In the genomic region with DNA sequence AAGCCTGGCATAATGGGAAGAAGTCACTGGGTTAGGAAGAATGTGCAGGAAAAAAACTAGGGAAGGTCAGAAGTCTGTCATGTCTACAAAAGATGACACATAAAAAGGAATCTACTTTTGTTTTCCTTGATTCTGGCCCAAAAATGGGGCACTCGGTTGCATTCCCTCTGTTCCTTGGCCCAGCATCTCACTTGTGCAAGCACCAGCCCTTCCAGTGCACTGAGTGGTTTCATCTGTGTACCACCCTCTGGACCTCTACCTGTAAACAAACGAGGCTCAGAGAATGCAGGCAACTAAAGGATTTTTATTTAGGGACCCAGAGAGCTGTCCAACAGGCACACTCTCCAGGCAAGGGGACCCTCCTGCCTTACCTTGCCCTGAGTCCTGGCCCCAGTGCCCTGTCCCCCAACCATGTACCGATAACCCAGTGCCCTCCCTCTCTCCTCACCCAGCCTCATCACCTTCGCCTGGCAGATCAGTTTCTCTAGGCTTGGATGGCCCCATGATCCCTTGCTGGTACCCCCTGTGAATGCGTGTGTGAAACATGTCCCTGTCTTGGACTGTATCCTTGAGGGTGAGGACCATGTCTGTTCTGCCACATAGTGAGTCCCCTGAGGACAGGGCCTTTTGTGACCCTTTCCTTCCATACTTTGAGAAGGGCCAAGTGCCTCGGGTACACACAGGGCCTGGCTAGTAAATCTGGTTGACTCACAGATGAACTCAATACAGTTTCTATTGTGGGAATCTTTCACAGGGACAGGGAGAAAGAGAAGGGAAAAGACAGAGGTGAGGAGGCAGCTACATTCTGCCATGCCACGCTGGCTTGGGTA, we compare ENCODE assay signal across 19 cellular contexts.
DNase-seq lines count a peak whose midpoint lies in the region; ATAC-seq, FAIRE-seq and TF ChIP-seq lines count a peak whose summit lies in the region.
"Had no signal": no experiment of that assay in that cellular context is flagged by ENCODE, and none has a peak within 500 bp of the region (broad histone marks: within the 10 kb centered on the region; RNA-seq: fewer than 3 reads in every experiment).

No MANE protein-coding gene starts in this region.

- no peaks in the 10 kb centered on the region for H3K4me1 Mint-ChIP-seq in stimulated activated effector memory CD8-positive, alpha-beta T cell treated with anti-CD3 and anti-CD28 coated beads, Interleukin-12 subunit alpha, Interleukin-12 subunit beta, amount 100 ng/mL, for 72 hours

- H3K27ac ChIP-seq in RWPE1: peak overlapping the region; percentile 17
- H3K27ac ChIP-seq: psoas muscle, uterus had no signal

- peak overlapping the region; percentile 23 for H3K27ac Mint-ChIP-seq in stimulated activated effector memory CD8-positive, alpha-beta T cell treated with anti-CD3 and anti-CD28 coated beads, Interleukin-12 subunit alpha, Interleukin-12 subunit beta, amount 100 ng/mL, for 72 hours
- H3K27ac Mint-ChIP-seq: activated T-cell treated with anti-CD3 and anti-CD28 coated beads, Interleukin-2, amount 50 U/mL, for 72 hours had no signal

- FAIRE-seq in GM19239 (lab: Jason Lieb, UNC): no peak
- FAIRE-seq: GM18507, H1 had no signal

- no peak overlapping the region for H3K4me3 Mint-ChIP-seq in stimulated activated effector memory CD8-positive, alpha-beta T cell treated with anti-CD3 and anti-CD28 coated beads, Interleukin-12 subunit alpha, Interleukin-12 subunit beta, amount 100 ng/mL, for 72 hours
- H3K4me3 Mint-ChIP-seq: activated T-cell treated with anti-CD3 and anti-CD28 coated beads, Interleukin-2, amount 50 U/mL, for 72 hours had no signal

- ATAC-seq in stimulated activated effector memory CD8-positive, alpha-beta T cell treated with anti-CD3 and anti-CD28 coated beads, Interleukin-12 subunit alpha, Interleukin-12 subunit beta, amount 100 ng/mL, for 72 hours: no peak
- ATAC-seq in GM21576 (IDR thresholded peaks at IDR 0.05; ENCODE audit: unreplicated experiment) (no peak), HG03460 (IDR thresholded peaks at IDR 0.05; ENCODE audit: unreplicated experiment) (no peak)

- no peak for TF ChIP-seq CTCF in RWPE1 (conservative IDR thresholded peaks at IDR 0.05; ENCODE audit: low read depth)

- POLR2A ChIA-PET in RWPE1 (lab: Yijun Ruan, JAX; ENCODE audit: low non-redundant PET): no interaction called here

- CTCF ChIA-PET in RWPE1 (lab: Yijun Ruan, JAX): interaction anchor here (1.6 kb wide), 1 partner anchor 32 kb away, joined by 3 read pairs; no protein-coding TSS in a partner anchor

- DNase-seq in GM04503 (ENCODE audit: low read depth) (peak; percentile 61), RWPE1 (ENCODE audit: low spot score) (no peak), fibroblast of gingiva (ENCODE audit: low read depth) (peak; percentile 82), GM19239 (ENCODE audit: insufficient read length, low spot score) (no peak)
- no peak for DNase-seq in stimulated activated effector memory CD8-positive, alpha-beta T cell treated with anti-CD3 and anti-CD28 coated beads, Interleukin-12 subunit alpha, Interleukin-12 subunit beta, amount 100 ng/mL, for 72 hours (ENCODE audit: low spot score in 2 of 2)
- DNase-seq: activated CD4-positive, alpha-beta T cell treated with anti-CD3 and anti-CD28 coated beads for 1 hour; activated T-cell treated with anti-CD3 and anti-CD28 coated beads, Interleukin-2, amount 50 U/mL, for 72 hours; anterior cingulate cortex; effector CD4-positive, alpha-beta T cell; Karpas-422; kidney glomerular epithelial cell; NCI-H187; NCI-H510A; uterus had no signal

- H3K36me3 Mint-ChIP-seq in stimulated activated effector memory CD8-positive, alpha-beta T cell treated with anti-CD3 and anti-CD28 coated beads, Interleukin-12 subunit alpha, Interleukin-12 subunit beta, amount 100 ng/mL, for 72 hours: peaks cover 17% of the 10 kb centered on the region

- H3K9me3 Mint-ChIP-seq in stimulated activated effector memory CD8-positive, alpha-beta T cell treated with anti-CD3 and anti-CD28 coated beads, Interleukin-12 subunit alpha, Interleukin-12 subunit beta, amount 100 ng/mL, for 72 hours: no peaks in the 10 kb centered on the region
- H3K9me3 Mint-ChIP-seq: activated T-cell treated with anti-CD3 and anti-CD28 coated beads, Interleukin-2, amount 50 U/mL, for 72 hours had no signal

Comparison
In these comparisons a context has a peak if more than half of its experiments do, and no peak if none do; other contexts are left out.
1. DNase-seq: peak in GM04503 (single experiment) and fibroblast of gingiva (single experiment); none in RWPE1 (single experiment), stimulated activated effector memory CD8-positive, alpha-beta T cell treated with anti-CD3 and anti-CD28 coated beads, Interleukin-12 subunit alpha, Interleukin-12 subunit beta, amount 100 ng/mL, for 72 hours (0 of 2) and GM19239 (single experiment).